In the genomic region with DNA sequence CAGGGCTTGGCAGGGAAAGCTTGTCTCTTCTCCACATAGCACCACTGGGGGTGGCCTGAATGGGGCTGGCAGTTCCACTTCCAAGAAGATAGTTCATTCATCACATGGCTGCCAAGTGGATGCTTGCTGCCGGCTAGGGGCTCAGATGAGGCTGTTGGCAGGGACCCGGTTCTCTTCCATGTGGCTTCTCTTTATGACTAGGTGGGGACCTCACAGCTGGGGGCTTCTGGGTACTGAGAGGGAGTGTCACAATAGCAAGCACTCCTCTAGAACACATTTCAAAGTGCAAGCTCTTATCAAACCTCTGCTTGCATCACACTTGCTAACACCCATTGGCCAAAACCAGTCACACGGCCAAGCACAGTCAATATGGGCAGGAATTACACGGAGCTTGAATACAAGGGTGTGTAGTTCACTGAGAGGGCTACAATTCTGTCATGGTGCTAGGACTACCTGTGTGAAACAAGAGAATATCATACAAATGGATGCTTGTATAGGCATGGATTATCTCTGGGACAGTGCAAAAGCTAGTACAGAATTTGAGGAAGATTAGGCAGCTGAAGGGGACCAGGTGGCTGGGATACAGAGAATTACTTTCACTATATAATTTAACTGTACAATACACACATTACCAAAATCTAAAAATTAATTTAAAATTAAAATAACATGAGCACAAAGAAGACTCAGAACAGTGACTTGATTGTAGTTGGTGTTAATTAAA, we compare ENCODE assay signal across 19 cellular contexts. TPM values are rescaled to one million over a fixed set of nuclear protein-coding genes. Genes with fewer than 3 reads are reported as not detected.
DNase-seq lines count a peak whose midpoint lies in the region; ATAC-seq and TF ChIP-seq lines count a peak whose summit lies in the region.
"Had no signal": no experiment of that assay in that cellular context is flagged by ENCODE, and none has a peak within 500 bp of the region (broad histone marks: within the 10 kb centered on the region; RNA-seq: fewer than 3 reads in every experiment).

No MANE protein-coding gene starts in this region.

- no peaks in the 10 kb centered on the region for H3K9me3 Mint-ChIP-seq in activated CD4-positive, alpha-beta T cell treated with anti-CD3 and anti-CD28 coated beads for 36 hours (ENCODE audit: low read depth)
- H3K9me3 Mint-ChIP-seq in T-helper 2 cell treated with Interferon-gamma antibody and Interleukin-4, amounts not matched to agents 5 μg/mL and 100 μg/mL, for 36 hours, result no peaks in the 10 kb centered on the region
- H3K9me3 Mint-ChIP-seq: activated naive CD4-positive, alpha-beta T cell treated with anti-CD3 and anti-CD28 coated beads, Interleukin-2, amount 10 ng/mL, durations not matched to agents 7 days and 5 days; stimulated activated memory B cell treated with anti-CD40 and anti-IgM and Interleukin-4, amounts not matched to agents 10 μg/mL and 1 μg/mL and 100 μg/mL, for 72 hours had no signal

- CTCF ChIA-PET in activated CD4-positive, alpha-beta T cell treated with anti-CD3 and anti-CD28 coated beads for 36 hours (lab: Charles Lee), result interaction anchor here (1.4 kb wide), 1 partner anchor 22 kb away, joined by 3 read pairs; no protein-coding TSS in a partner anchor

- no peaks in the 10 kb centered on the region for H3K9me3 ChIP-seq in transverse colon
- H3K9me3 ChIP-seq: A549, esophagus squamous epithelium, spleen, tibial artery had no signal

- H3K27ac Mint-ChIP-seq in activated CD4-positive, alpha-beta T cell treated with anti-CD3 and anti-CD28 coated beads for 36 hours, result no peak overlapping the region
- no peak overlapping the region for H3K27ac Mint-ChIP-seq in T-helper 2 cell treated with Interferon-gamma antibody and Interleukin-4, amounts not matched to agents 5 μg/mL and 100 μg/mL, for 36 hours
- H3K27ac Mint-ChIP-seq: activated naive CD4-positive, alpha-beta T cell treated with anti-CD3 and anti-CD28 coated beads, Interleukin-2, amount 10 ng/mL, durations not matched to agents 7 days and 5 days; CD4-positive, alpha-beta T cell; stimulated activated memory B cell treated with anti-CD40 and anti-IgM and Interleukin-4, amounts not matched to agents 10 μg/mL and 1 μg/mL and 100 μg/mL, for 72 hours had no signal

- peaks cover 0 to 5% (median 2%) of the 10 kb centered on the region in 4 donors for H3K4me1 ChIP-seq in transverse colon
- H3K4me1 ChIP-seq: A549, esophagus squamous epithelium, spleen had no signal

- no peaks in the 10 kb centered on the region for H3K4me1 Mint-ChIP-seq in activated CD4-positive, alpha-beta T cell treated with anti-CD3 and anti-CD28 coated beads for 36 hours
- H3K4me1 Mint-ChIP-seq in T-helper 2 cell treated with Interferon-gamma antibody and Interleukin-4, amounts not matched to agents 5 μg/mL and 100 μg/mL, for 36 hours (ENCODE audit: low read depth), result no peaks in the 10 kb centered on the region
- H3K4me1 Mint-ChIP-seq: activated naive CD4-positive, alpha-beta T cell treated with anti-CD3 and anti-CD28 coated beads, Interleukin-2, amount 10 ng/mL, durations not matched to agents 7 days and 5 days; stimulated activated memory B cell treated with anti-CD40 and anti-IgM and Interleukin-4, amounts not matched to agents 10 μg/mL and 1 μg/mL and 100 μg/mL, for 72 hours had no signal

- no peaks in the 10 kb centered on the region for H3K27me3 Mint-ChIP-seq in activated CD4-positive, alpha-beta T cell treated with anti-CD3 and anti-CD28 coated beads for 36 hours
- H3K27me3 Mint-ChIP-seq in T-helper 2 cell treated with Interferon-gamma antibody and Interleukin-4, amounts not matched to agents 5 μg/mL and 100 μg/mL, for 36 hours (ENCODE audit: low read depth), result no peaks in the 10 kb centered on the region

- no peak overlapping the region for H3K4me3 ChIP-seq in transverse colon
- H3K4me3 ChIP-seq: A549, dorsolateral prefrontal cortex, esophagus squamous epithelium, spleen, tibial artery had no signal

- H3K27ac ChIP-seq in transverse colon, result no peak overlapping the region
- H3K27ac ChIP-seq: A549, brain microvascular endothelial cell, dorsolateral prefrontal cortex, esophagus squamous epithelium, spleen, tibial artery had no signal

- in situ Hi-C loops in transverse colon (cut with MboI; ENCODE audit: low pct_ligation_motif_present in 1 of 4, low pct_unique_long_range_greater_than_20kb in 1 of 4, low sequenced_read_pairs in 3 of 4), result no loop called here

- TF ChIP-seq POLR2A in transverse colon (IDR thresholded peaks at IDR 0.05), result peak; percentile 40

- TF ChIP-seq CTCF in transverse colon (IDR thresholded peaks at IDR 0.05), result no peak

- 58 to 80% methylated on average over 1 to 4 of the region's 4 CpGs for WGBS in transverse colon (ENCODE audit: low coverage in 1 of 2), 2 donors

- no peaks in the 10 kb centered on the region for H3K36me3 ChIP-seq in transverse colon
- H3K36me3 ChIP-seq: brain microvascular endothelial cell, esophagus squamous epithelium, spleen, tibial artery had no signal

- no peak for TF ChIP-seq EP300 in transverse colon (IDR thresholded peaks at IDR 0.05; ENCODE audit: low read depth)

- POLR2A ChIA-PET in activated CD4-positive, alpha-beta T cell treated with anti-CD3 and anti-CD28 coated beads for 36 hours (lab: Charles Lee), result no interaction called here

- DNase-seq in activated CD4-positive, alpha-beta T cell treated with anti-CD3 and anti-CD28 coated beads for 36 hours, result peak; percentile 12
- DNase-seq in activated CD4-positive, alpha-beta T cell treated with anti-CD3 and anti-CD28 coated beads, Interleukin-2, amount 50 U/mL, for 4 hours, result no peak
- DNase-seq in left ventricle myocardium superior (no peak), transverse colon (peak; percentile 40)
- no peak for DNase-seq in T-helper 2 cell treated with Interferon-gamma antibody and Interleukin-4, amounts not matched to agents 5 μg/mL and 100 μg/mL, for 36 hours (ENCODE audit: low spot score)
- DNase-seq: activated CD4-positive, CD25-positive, alpha-beta regulatory T cell treated with anti-CD3 and anti-CD28 coated beads, Interleukin-2, amount 50 U/mL, for 72 hours; activated naive CD4-positive, alpha-beta T cell treated with anti-CD3 and anti-CD28 coated beads, Interleukin-2, amount 10 ng/mL, durations not matched to agents 7 days and 5 days; brain microvascular endothelial cell; CD4-positive, alpha-beta T cell; dorsolateral prefrontal cortex; esophagus squamous epithelium; head of caudate nucleus; KG1; NCI-H1417 treated with DMSO at 0.1 percent for 48 hours; spleen; tibial artery had no signal

- no peak overlapping the region for H3K4me3 Mint-ChIP-seq in activated CD4-positive, alpha-beta T cell treated with anti-CD3 and anti-CD28 coated beads for 36 hours
- no peak overlapping the region for H3K4me3 Mint-ChIP-seq in T-helper 2 cell treated with Interferon-gamma antibody and Interleukin-4, amounts not matched to agents 5 μg/mL and 100 μg/mL, for 36 hours
- H3K4me3 Mint-ChIP-seq: activated naive CD4-positive, alpha-beta T cell treated with anti-CD3 and anti-CD28 coated beads, Interleukin-2, amount 10 ng/mL, durations not matched to agents 7 days and 5 days; CD4-positive, alpha-beta T cell; stimulated activated memory B cell treated with anti-CD40 and anti-IgM and Interleukin-4, amounts not matched to agents 10 μg/mL and 1 μg/mL and 100 μg/mL, for 72 hours had no signal

- no peaks in the 10 kb centered on the region for H3K36me3 Mint-ChIP-seq in activated CD4-positive, alpha-beta T cell treated with anti-CD3 and anti-CD28 coated beads for 36 hours (ENCODE audit: low read depth)
- H3K36me3 Mint-ChIP-seq in T-helper 2 cell treated with Interferon-gamma antibody and Interleukin-4, amounts not matched to agents 5 μg/mL and 100 μg/mL, for 36 hours (ENCODE audit: low read depth), result no peaks in the 10 kb centered on the region
- H3K36me3 Mint-ChIP-seq: activated naive CD4-positive, alpha-beta T cell treated with anti-CD3 and anti-CD28 coated beads, Interleukin-2, amount 10 ng/mL, durations not matched to agents 7 days and 5 days; stimulated activated memory B cell treated with anti-CD40 and anti-IgM and Interleukin-4, amounts not matched to agents 10 μg/mL and 1 μg/mL and 100 μg/mL, for 72 hours had no signal

- H3K27me3 ChIP-seq in transverse colon, result no peaks in the 10 kb centered on the region
- H3K27me3 ChIP-seq: brain microvascular endothelial cell, dorsolateral prefrontal cortex, esophagus squamous epithelium, tibial artery had no signal

- intact Hi-C loops in activated CD4-positive, alpha-beta T cell treated with anti-CD3 and anti-CD28 coated beads for 36 hours (cut with DNase I, micrococcal nuclease), result no loop called here
- intact Hi-C loops in left ventricle myocardium superior (cut with micrococcal nuclease) (no loop called here), transverse colon (cut with DNase I; ENCODE audit: low total_unique reads) (no loop called here)

- ATAC-seq in activated CD4-positive, alpha-beta T cell treated with anti-CD3 and anti-CD28 coated beads for 36 hours, result peak; percentile 23
- peak; percentile 63 for ATAC-seq in left ventricle myocardium superior
- no peak for ATAC-seq in HG03378 (IDR thresholded peaks at IDR 0.05; ENCODE audit: unreplicated experiment)
- ATAC-seq: A549; stimulated activated memory B cell treated with anti-CD40 and anti-IgM and Interleukin-4, amounts not matched to agents 10 μg/mL and 1 μg/mL and 100 μg/mL, for 72 hours had no signal

RNA-seq across cellular contexts. Expression of gene ATP7B, which starts 32.3 kb away (rescaled TPM):
- total RNA-seq in activated CD4-positive, alpha-beta T cell treated with anti-CD3 and anti-CD28 coated beads for 36 hours, result 1 to 10 TPM; 1.1 to 1.4 TPM
- total RNA-seq in left ventricle myocardium superior (4.9 TPM), transverse colon (10 to 100 TPM; 17.6 to 32.9 (median 22.6) TPM)

RNA-seq across cellular contexts. Expression of gene ALG11, which starts 33.2 kb away (rescaled TPM):
- 10 to 100 TPM; 14.1 to 18.1 TPM for total RNA-seq in activated CD4-positive, alpha-beta T cell treated with anti-CD3 and anti-CD28 coated beads for 36 hours
- total RNA-seq in left ventricle myocardium superior (18.4 TPM), transverse colon (10 to 100 TPM in 3 of 4 donors, 1 to 10 TPM in 1; 9.0 to 30.6 (median 28.8) TPM)

RNA-seq across cellular contexts. Expression of gene UTP14C, which starts 45.5 kb away (rescaled TPM):
- total RNA-seq in activated CD4-positive, alpha-beta T cell treated with anti-CD3 and anti-CD28 coated beads for 36 hours, result 1 to 10 TPM; 6.1 to 7.6 TPM
- total RNA-seq in left ventricle myocardium superior (10.7 TPM), transverse colon (10 to 100 TPM in 2 of 4 donors, 1 to 10 TPM in 2; 5.2 to 20.0 (median 13.6) TPM)

Comparison
In these comparisons a context has a peak if more than half of its experiments do, and no peak if none do; other contexts are left out.
1. DNase-seq: peak in activated CD4-positive, alpha-beta T cell treated with anti-CD3 and anti-CD28 coated beads for 36 hours (single experiment) and transverse colon (single experiment); none in activated CD4-positive, alpha-beta T cell treated with anti-CD3 and anti-CD28 coated beads, Interleukin-2, amount 50 U/mL, for 4 hours (0 of 2), left ventricle myocardium superior (single experiment) and T-helper 2 cell treated with Interferon-gamma antibody and Interleukin-4, amounts not matched to agents 5 μg/mL and 100 μg/mL, for 36 hours (single experiment).